Comparison of ENCODE assay signal across 22 cellular contexts in the genomic region with DNA sequence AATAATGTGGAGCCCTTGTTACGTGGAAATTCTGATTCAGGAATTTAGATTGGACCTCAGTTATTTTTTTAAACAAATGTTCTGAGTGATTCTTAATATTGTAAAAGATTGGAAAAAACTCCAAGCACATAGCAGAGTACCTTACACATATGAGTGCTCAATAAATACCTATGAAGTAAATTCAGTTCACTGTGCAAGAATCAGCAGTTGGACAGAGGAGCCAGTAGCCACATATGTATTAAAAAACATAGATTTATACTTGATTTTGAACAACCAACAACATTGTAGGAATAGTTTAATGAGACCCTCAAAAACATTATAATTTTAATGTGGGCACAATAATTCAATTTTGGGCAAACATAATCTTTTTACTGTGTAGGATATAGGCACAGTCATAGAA.
A peak's percentile ranks its signal among the peaks of the same experiment; 100 is the strongest.
DNase-seq lines count a peak whose midpoint lies in the region; ATAC-seq, FAIRE-seq and TF ChIP-seq lines count a peak whose summit lies in the region.
"Had no signal": no experiment of that assay in that cellular context is flagged by ENCODE, and none has a peak within 500 bp of the region (broad histone marks: within the 10 kb centered on the region; RNA-seq: fewer than 3 reads in every experiment).

No MANE protein-coding gene starts in this region.

- H3K36me3 ChIP-seq in HEK293 (ENCODE audit: control insufficient read depth in 2 of 2, insufficient read depth in 1 of 2, low read length in 2 of 2) (no peaks in the 10 kb centered on the region), Peyer's patch (no peaks in the 10 kb centered on the region)
- H3K36me3 ChIP-seq: BLaER1 treated with 17β-estradiol and CSF1 and Interleukin-3, amounts not matched to agents 10 nM and 100 nM had no signal

- TF ChIP-seq POLR2A in A549 (IDR thresholded peaks at IDR 0.05; ENCODE audit: low read length) = no peak
- TF ChIP-seq POLR2A in Peyer's patch (IDR thresholded peaks at IDR 0.05) = no peak

- no peak for TF ChIP-seq CTCF in A549 (IDR thresholded peaks at IDR 0.05)
- TF ChIP-seq CTCF in HEK293 (tag by site-specific recombination; IDR thresholded peaks at IDR 0.05) = no peak
- TF ChIP-seq CTCF in Peyer's patch (IDR thresholded peaks at IDR 0.05) = no peak

- TF ChIP-seq EP300 in A549 (IDR thresholded peaks at IDR 0.05) = no peak

- H3K4me3 ChIP-seq in A549 = no peak overlapping the region
- H3K4me3 ChIP-seq in HEK293 (ENCODE audit: low read depth, low read length) = no peak overlapping the region
- H3K4me3 ChIP-seq in Peyer's patch = no peak overlapping the region
- H3K4me3 ChIP-seq: BLaER1 treated with 17β-estradiol and CSF1 and Interleukin-3, amounts not matched to agents 10 nM and 100 nM; GM12878 had no signal

- no peaks in the 10 kb centered on the region for H3K27me3 ChIP-seq in Peyer's patch
- H3K27me3 ChIP-seq: BLaER1 treated with 17β-estradiol and CSF1 and Interleukin-3, amounts not matched to agents 10 nM and 100 nM had no signal

- FAIRE-seq in A549 (lab: Jason Lieb, UNC) = no peak
- FAIRE-seq: A204.1, D721Med, GM12878, GM12892, GM18507 had no signal

- H3K27ac ChIP-seq in A549 (no peak overlapping the region), HEK293 (ENCODE audit: extremely low read depth, low read depth, low read length) (no peak overlapping the region), Peyer's patch (no peak overlapping the region)
- H3K27ac ChIP-seq: BLaER1 treated with 17β-estradiol and CSF1 and Interleukin-3, amounts not matched to agents 10 nM and 100 nM; C4-2B had no signal

- TF ChIP-seq RAD21 in A549 (conservative IDR thresholded peaks at IDR 0.05 in 1 of 2, IDR thresholded peaks at IDR 0.05 in 1 of 2) = no peak

- no peak for ATAC-seq in A549
- ATAC-seq: CD8-positive, alpha-beta T cell; GM12878 had no signal

- POLR2A ChIA-PET in A549 (lab: Yijun Ruan, JAX) (interaction anchor here (0.6 kb wide), 1 partner anchor 69 kb away, joined by 3 read pairs; no protein-coding TSS in a partner anchor), HEK293 (lab: Yijun Ruan, JAX) (no interaction called here)

- CTCF ChIA-PET in A549 (lab: Yijun Ruan, JAX) = interaction anchor here (1.3 kb wide), 1 partner anchor 9 kb away, joined by 3 read pairs; no protein-coding TSS in a partner anchor
- CTCF ChIA-PET in HEK293 (lab: Yijun Ruan, JAX) = interaction anchor here (0.6 kb wide), 1 partner anchor 34 kb away, joined by 5 read pairs; no protein-coding TSS in a partner anchor

- 6% methylated on average over 1 of the region's 1 CpG for WGBS in A549 (ENCODE audit: missing lambda C conversion rate)

- no peak overlapping the region for H3K4me2 ChIP-seq in A549
- H3K4me2 ChIP-seq: BLaER1 treated with 17β-estradiol and CSF1 and Interleukin-3, amounts not matched to agents 10 nM and 100 nM had no signal

- no peaks in the 10 kb centered on the region for H3K4me1 ChIP-seq in A549
- H3K4me1 ChIP-seq in HEK293 (ENCODE audit: control insufficient read depth, insufficient read depth, low read length) = no peaks in the 10 kb centered on the region
- H3K4me1 ChIP-seq in Peyer's patch = no peaks in the 10 kb centered on the region
- H3K4me1 ChIP-seq: Caco-2 had no signal

- H3K9me3 ChIP-seq in A549 (no peaks in the 10 kb centered on the region), HEK293 (ENCODE audit: control insufficient read depth, insufficient read depth, low read depth, low read length) (no peaks in the 10 kb centered on the region), Peyer's patch (no peaks in the 10 kb centered on the region)
- H3K9me3 ChIP-seq: Caco-2 had no signal

- DNase-seq in A549 (ENCODE audit: low read depth in 1 of 2, low spot score in 1 of 2) (no peak), amniotic epithelial cell (ENCODE audit: low read depth) (peak; percentile 5), Peyer's patch (no peak)
- no peak for DNase-seq in activated effector memory CD4-positive, alpha-beta T cell treated with anti-CD3 and anti-CD28 coated beads, Interleukin-2, amount 50 U/mL, for 16 hours
- DNase-seq: 8988T; AML-193; Caco-2; Calu3; CD4-positive, alpha-beta T cell; CD8-positive, alpha-beta T cell; DMS79; DND-41; EL; GDM1 had no signal

TF ChIP-seq in A549, 52 proteins besides CTCF, POLR2A, EP300 and RAD21:
- TF ChIP-seq, protein P1, sequence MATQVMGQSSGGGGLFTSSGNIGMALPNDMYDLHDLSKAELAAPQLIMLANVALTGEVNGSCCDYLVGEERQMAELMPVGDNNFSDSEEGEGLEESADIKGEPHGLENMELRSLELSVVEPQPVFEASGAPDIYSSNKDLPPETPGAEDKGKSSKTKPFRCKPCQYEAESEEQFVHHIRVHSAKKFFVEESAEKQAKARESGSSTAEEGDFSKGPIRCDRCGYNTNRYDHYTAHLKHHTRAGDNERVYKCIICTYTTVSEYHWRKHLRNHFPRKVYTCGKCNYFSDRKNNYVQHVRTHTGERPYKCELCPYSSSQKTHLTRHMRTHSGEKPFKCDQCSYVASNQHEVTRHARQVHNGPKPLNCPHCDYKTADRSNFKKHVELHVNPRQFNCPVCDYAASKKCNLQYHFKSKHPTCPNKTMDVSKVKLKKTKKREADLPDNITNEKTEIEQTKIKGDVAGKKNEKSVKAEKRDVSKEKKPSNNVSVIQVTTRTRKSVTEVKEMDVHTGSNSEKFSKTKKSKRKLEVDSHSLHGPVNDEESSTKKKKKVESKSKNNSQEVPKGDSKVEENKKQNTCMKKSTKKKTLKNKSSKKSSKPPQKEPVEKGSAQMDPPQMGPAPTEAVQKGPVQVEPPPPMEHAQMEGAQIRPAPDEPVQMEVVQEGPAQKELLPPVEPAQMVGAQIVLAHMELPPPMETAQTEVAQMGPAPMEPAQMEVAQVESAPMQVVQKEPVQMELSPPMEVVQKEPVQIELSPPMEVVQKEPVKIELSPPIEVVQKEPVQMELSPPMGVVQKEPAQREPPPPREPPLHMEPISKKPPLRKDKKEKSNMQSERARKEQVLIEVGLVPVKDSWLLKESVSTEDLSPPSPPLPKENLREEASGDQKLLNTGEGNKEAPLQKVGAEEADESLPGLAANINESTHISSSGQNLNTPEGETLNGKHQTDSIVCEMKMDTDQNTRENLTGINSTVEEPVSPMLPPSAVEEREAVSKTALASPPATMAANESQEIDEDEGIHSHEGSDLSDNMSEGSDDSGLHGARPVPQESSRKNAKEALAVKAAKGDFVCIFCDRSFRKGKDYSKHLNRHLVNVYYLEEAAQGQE (IDR thresholded peaks at IDR 0.05) = peak; percentile 50; the same call in 1 of the 2 replicates
- TF ChIP-seq MAZ (IDR thresholded peaks at IDR 0.05; ENCODE audit: borderline replicate concordance, low read depth, low read length) = no peak
- TF ChIP-seq HEYL (CRISPR knock-in tag; IDR thresholded peaks at IDR 0.05) = no peak
- TF ChIP-seq, protein P2, sequence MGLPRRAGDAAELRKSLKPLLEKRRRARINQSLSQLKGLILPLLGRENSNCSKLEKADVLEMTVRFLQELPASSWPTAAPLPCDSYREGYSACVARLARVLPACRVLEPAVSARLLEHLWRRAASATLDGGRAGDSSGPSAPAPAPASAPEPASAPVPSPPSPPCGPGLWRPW (IDR thresholded peaks at IDR 0.05) = no peak
- TF ChIP-seq JUN (IDR thresholded peaks at IDR 0.05) = no peak
- TF ChIP-seq KDM1A (IDR thresholded peaks at IDR 0.05; ENCODE audit: low read depth) = no peak
- TF ChIP-seq CHD2 (IDR thresholded peaks at IDR 0.05; ENCODE audit: low read length, partially characterized antibody) = no peak
- no peak for TF ChIP-seq CEBPB (IDR thresholded peaks at IDR 0.05)

TF ChIP-seq in HEK293, 187 proteins besides CTCF, POLR2A, EP300 and RAD21 (continues in another document):
- TF ChIP-seq FEZF1 (tag by site-specific recombination; IDR thresholded peaks at IDR 0.05) (no peak), ZNF394 (tag by site-specific recombination; IDR thresholded peaks at IDR 0.05; ENCODE audit: borderline replicate concordance) (no peak), ZNF555 (tag by site-specific recombination; conservative IDR thresholded peaks at IDR 0.05) (no peak)
- TF ChIP-seq, protein P1 (tag by site-specific recombination; IDR thresholded peaks at IDR 0.05) = peak; percentile 73
- TF ChIP-seq, protein P3, sequence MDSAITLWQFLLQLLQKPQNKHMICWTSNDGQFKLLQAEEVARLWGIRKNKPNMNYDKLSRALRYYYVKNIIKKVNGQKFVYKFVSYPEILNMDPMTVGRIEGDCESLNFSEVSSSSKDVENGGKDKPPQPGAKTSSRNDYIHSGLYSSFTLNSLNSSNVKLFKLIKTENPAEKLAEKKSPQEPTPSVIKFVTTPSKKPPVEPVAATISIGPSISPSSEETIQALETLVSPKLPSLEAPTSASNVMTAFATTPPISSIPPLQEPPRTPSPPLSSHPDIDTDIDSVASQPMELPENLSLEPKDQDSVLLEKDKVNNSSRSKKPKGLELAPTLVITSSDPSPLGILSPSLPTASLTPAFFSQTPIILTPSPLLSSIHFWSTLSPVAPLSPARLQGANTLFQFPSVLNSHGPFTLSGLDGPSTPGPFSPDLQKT (IDR thresholded peaks at IDR 0.05; ENCODE audit: borderline replicate concordance, low read depth, low read length) = no peak
